1 cellular context compared by ENCODE assay signal in genomic region chr6:100482698-100483097, GRCh38.
TF ChIP-seq lines count a peak whose summit lies in the region.

No MANE protein-coding gene starts in this region.

TF ChIP-seq in HepG2, 621 proteins besides CTCF, POLR2A, EP300 and RAD21 (continued from another document):
- TF ChIP-seq, protein P1, sequence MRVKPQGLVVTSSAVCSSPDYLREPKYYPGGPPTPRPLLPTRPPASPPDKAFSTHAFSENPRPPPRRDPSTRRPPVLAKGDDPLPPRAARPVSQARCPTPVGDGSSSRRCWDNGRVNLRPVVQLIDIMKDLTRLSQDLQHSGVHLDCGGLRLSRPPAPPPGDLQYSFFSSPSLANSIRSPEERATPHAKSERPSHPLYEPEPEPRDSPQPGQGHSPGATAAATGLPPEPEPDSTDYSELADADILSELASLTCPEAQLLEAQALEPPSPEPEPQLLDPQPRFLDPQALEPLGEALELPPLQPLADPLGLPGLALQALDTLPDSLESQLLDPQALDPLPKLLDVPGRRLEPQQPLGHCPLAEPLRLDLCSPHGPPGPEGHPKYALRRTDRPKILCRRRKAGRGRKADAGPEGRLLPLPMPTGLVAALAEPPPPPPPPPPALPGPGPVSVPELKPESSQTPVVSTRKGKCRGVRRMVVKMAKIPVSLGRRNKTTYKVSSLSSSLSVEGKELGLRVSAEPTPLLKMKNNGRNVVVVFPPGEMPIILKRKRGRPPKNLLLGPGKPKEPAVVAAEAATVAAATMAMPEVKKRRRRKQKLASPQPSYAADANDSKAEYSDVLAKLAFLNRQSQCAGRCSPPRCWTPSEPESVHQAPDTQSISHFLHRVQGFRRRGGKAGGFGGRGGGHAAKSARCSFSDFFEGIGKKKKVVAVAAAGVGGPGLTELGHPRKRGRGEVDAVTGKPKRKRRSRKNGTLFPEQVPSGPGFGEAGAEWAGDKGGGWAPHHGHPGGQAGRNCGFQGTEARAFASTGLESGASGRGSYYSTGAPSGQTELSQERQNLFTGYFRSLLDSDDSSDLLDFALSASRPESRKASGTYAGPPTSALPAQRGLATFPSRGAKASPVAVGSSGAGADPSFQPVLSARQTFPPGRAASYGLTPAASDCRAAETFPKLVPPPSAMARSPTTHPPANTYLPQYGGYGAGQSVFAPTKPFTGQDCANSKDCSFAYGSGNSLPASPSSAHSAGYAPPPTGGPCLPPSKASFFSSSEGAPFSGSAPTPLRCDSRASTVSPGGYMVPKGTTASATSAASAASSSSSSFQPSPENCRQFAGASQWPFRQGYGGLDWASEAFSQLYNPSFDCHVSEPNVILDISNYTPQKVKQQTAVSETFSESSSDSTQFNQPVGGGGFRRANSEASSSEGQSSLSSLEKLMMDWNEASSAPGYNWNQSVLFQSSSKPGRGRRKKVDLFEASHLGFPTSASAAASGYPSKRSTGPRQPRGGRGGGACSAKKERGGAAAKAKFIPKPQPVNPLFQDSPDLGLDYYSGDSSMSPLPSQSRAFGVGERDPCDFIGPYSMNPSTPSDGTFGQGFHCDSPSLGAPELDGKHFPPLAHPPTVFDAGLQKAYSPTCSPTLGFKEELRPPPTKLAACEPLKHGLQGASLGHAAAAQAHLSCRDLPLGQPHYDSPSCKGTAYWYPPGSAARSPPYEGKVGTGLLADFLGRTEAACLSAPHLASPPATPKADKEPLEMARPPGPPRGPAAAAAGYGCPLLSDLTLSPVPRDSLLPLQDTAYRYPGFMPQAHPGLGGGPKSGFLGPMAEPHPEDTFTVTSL (CRISPR knock-in tag; IDR thresholded peaks at IDR 0.05; ENCODE audit: borderline replicate concordance) = 0 out of 2 replicates have a peak, but pooled peaks have one; percentile 34
- peak; percentile 50; the same call in 1 of the 2 replicates for TF ChIP-seq ZBTB34 (CRISPR knock-in tag; IDR thresholded peaks at IDR 0.05)
- TF ChIP-seq IRF2 (CRISPR knock-in tag; IDR thresholded peaks at IDR 0.05) = peak; percentile 19; the same call in 1 of the 2 replicates
- TF ChIP-seq, protein P2, sequence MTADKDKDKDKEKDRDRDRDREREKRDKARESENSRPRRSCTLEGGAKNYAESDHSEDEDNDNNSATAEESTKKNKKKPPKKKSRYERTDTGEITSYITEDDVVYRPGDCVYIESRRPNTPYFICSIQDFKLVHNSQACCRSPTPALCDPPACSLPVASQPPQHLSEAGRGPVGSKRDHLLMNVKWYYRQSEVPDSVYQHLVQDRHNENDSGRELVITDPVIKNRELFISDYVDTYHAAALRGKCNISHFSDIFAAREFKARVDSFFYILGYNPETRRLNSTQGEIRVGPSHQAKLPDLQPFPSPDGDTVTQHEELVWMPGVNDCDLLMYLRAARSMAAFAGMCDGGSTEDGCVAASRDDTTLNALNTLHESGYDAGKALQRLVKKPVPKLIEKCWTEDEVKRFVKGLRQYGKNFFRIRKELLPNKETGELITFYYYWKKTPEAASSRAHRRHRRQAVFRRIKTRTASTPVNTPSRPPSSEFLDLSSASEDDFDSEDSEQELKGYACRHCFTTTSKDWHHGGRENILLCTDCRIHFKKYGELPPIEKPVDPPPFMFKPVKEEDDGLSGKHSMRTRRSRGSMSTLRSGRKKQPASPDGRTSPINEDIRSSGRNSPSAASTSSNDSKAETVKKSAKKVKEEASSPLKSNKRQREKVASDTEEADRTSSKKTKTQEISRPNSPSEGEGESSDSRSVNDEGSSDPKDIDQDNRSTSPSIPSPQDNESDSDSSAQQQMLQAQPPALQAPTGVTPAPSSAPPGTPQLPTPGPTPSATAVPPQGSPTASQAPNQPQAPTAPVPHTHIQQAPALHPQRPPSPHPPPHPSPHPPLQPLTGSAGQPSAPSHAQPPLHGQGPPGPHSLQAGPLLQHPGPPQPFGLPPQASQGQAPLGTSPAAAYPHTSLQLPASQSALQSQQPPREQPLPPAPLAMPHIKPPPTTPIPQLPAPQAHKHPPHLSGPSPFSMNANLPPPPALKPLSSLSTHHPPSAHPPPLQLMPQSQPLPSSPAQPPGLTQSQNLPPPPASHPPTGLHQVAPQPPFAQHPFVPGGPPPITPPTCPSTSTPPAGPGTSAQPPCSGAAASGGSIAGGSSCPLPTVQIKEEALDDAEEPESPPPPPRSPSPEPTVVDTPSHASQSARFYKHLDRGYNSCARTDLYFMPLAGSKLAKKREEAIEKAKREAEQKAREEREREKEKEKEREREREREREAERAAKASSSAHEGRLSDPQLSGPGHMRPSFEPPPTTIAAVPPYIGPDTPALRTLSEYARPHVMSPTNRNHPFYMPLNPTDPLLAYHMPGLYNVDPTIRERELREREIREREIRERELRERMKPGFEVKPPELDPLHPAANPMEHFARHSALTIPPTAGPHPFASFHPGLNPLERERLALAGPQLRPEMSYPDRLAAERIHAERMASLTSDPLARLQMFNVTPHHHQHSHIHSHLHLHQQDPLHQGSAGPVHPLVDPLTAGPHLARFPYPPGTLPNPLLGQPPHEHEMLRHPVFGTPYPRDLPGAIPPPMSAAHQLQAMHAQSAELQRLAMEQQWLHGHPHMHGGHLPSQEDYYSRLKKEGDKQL (CRISPR knock-in tag; IDR thresholded peaks at IDR 0.05; ENCODE audit: low read depth) = peak; percentile 58; the same call in 1 of the 2 replicates
- TF ChIP-seq MZF1 (CRISPR knock-in tag; IDR thresholded peaks at IDR 0.05; ENCODE audit: borderline replicate concordance) = no peak
- no peak for TF ChIP-seq ZFP1 (CRISPR knock-in tag; IDR thresholded peaks at IDR 0.05)
- TF ChIP-seq ZNF329 (CRISPR knock-in tag; IDR thresholded peaks at IDR 0.05; ENCODE audit: low read depth) = no peak
- no peak for TF ChIP-seq ZNF430 (CRISPR knock-in tag; IDR thresholded peaks at IDR 0.05)
- TF ChIP-seq TBX2 (CRISPR knock-in tag; IDR thresholded peaks at IDR 0.05; ENCODE audit: borderline replicate concordance) = peak; percentile 81; the same call in 1 of the 2 replicates
- TF ChIP-seq DMAP1 (CRISPR knock-in tag; IDR thresholded peaks at IDR 0.05) = no peak
TF ChIP-seq in HepG2: peak in this region for 54.
